In the genomic region with DNA sequence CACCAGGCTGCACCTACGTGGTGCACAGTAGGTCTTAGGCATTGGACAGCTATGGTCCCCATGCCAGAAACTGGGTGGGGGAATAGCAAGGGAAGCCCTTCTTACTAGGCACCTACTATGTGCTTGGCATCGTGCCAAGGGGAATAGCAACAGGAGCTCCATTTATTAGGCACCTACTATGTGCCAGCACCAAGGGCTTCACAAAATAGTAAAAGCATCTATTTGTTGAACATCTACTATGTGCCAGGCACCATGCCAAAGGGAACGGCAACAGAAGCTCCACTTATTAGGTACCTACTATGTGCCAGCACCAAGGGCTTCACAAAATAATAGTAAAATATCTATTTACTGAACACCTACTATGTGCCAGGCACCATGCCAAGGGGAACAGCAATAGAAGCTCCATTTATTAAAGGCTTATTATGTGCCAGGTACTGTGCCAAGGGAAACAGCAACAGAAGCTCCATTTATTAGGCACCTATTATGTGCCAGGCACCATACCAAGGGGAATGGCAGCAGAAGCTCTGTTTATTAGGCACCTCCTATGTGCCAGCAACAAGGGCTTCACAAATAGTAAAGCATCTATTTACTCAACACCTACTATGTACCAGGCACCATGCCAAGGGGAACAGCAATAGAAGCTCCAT, we compare ENCODE assay signal across 1 cellular context.
TF ChIP-seq lines count a peak whose summit lies in the region.

No MANE protein-coding gene starts in this region.

TF ChIP-seq in GM12878, 131 proteins besides CTCF, POLR2A, EP300 and RAD21 (continued from another document):
- TF ChIP-seq, protein P1, sequence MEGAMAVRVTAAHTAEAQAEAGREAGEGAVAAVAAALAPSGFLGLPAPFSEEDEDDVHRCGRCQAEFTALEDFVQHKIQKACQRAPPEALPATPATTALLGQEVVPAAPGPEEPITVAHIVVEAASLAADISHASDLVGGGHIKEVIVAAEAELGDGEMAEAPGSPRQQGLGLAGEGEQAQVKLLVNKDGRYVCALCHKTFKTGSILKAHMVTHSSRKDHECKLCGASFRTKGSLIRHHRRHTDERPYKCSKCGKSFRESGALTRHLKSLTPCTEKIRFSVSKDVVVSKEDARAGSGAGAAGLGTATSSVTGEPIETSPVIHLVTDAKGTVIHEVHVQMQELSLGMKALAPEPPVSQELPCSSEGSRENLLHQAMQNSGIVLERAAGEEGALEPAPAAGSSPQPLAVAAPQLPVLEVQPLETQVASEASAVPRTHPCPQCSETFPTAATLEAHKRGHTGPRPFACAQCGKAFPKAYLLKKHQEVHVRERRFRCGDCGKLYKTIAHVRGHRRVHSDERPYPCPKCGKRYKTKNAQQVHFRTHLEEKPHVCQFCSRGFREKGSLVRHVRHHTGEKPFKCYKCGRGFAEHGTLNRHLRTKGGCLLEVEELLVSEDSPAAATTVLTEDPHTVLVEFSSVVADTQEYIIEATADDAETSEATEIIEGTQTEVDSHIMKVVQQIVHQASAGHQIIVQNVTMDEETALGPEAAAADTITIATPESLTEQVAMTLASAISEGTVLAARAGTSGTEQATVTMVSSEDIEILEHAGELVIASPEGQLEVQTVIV (IDR thresholded peaks at IDR 0.05; ENCODE audit: borderline replicate concordance, partially characterized antibody), result no peak
- TF ChIP-seq CBFB (IDR thresholded peaks at IDR 0.05; ENCODE audit: low read depth) (no peak), ZNF217 (IDR thresholded peaks at IDR 0.05) (peak; percentile 67; the same call in 1 of the 2 replicates), YY1 (IDR thresholded peaks at IDR 0.05; ENCODE audit: low read depth, low read length) (no peak)
- TF ChIP-seq, protein P2, sequence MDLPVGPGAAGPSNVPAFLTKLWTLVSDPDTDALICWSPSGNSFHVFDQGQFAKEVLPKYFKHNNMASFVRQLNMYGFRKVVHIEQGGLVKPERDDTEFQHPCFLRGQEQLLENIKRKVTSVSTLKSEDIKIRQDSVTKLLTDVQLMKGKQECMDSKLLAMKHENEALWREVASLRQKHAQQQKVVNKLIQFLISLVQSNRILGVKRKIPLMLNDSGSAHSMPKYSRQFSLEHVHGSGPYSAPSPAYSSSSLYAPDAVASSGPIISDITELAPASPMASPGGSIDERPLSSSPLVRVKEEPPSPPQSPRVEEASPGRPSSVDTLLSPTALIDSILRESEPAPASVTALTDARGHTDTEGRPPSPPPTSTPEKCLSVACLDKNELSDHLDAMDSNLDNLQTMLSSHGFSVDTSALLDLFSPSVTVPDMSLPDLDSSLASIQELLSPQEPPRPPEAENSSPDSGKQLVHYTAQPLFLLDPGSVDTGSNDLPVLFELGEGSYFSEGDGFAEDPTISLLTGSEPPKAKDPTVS (IDR thresholded peaks at IDR 0.05; ENCODE audit: low read depth, low read length), result no peak
- TF ChIP-seq, protein P3, sequence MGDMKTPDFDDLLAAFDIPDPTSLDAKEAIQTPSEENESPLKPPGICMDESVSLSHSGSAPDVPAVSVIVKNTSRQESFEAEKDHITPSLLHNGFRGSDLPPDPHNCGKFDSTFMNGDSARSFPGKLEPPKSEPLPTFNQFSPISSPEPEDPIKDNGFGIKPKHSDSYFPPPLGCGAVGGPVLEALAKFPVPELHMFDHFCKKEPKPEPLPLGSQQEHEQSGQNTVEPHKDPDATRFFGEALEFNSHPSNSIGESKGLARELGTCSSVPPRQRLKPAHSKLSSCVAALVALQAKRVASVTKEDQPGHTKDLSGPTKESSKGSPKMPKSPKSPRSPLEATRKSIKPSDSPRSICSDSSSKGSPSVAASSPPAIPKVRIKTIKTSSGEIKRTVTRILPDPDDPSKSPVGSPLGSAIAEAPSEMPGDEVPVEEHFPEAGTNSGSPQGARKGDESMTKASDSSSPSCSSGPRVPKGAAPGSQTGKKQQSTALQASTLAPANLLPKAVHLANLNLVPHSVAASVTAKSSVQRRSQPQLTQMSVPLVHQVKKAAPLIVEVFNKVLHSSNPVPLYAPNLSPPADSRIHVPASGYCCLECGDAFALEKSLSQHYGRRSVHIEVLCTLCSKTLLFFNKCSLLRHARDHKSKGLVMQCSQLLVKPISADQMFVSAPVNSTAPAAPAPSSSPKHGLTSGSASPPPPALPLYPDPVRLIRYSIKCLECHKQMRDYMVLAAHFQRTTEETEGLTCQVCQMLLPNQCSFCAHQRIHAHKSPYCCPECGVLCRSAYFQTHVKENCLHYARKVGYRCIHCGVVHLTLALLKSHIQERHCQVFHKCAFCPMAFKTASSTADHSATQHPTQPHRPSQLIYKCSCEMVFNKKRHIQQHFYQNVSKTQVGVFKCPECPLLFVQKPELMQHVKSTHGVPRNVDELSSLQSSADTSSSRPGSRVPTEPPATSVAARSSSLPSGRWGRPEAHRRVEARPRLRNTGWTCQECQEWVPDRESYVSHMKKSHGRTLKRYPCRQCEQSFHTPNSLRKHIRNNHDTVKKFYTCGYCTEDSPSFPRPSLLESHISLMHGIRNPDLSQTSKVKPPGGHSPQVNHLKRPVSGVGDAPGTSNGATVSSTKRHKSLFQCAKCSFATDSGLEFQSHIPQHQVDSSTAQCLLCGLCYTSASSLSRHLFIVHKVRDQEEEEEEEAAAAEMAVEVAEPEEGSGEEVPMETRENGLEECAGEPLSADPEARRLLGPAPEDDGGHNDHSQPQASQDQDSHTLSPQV (IDR thresholded peaks at IDR 0.05), result no peak
